ENCODE assay signal across 9 cellular contexts in genomic region chr2:437772-438393, GRCh38.
A peak's percentile ranks its signal among the peaks of the same experiment; 100 is the strongest.
DNase-seq lines count a peak whose midpoint lies in the region; ATAC-seq and TF ChIP-seq lines count a peak whose summit lies in the region.
"Had no signal": no experiment of that assay in that cellular context is flagged by ENCODE, and none has a peak within 500 bp of the region (broad histone marks: within the 10 kb centered on the region; RNA-seq: fewer than 3 reads in every experiment).

No MANE protein-coding gene starts in this region.

- H3K27me3 Mint-ChIP-seq in activated CD4-positive, alpha-beta memory T cell treated with anti-CD3 and anti-CD28 coated beads for 36 hours, result no peaks in the 10 kb centered on the region

- no peak for TF ChIP-seq CTCF in left lung (IDR thresholded peaks at IDR 0.05)

- H3K27me3 ChIP-seq in left lung (no peaks in the 10 kb centered on the region), MG63 (no peaks in the 10 kb centered on the region)

- H3K4me3 Mint-ChIP-seq in activated CD4-positive, alpha-beta memory T cell treated with anti-CD3 and anti-CD28 coated beads for 36 hours, result peak overlapping the region; percentile 64

- DNase-seq in DMS153 (lab: John Stamatoyannopoulos, UW) (peak; percentile 10), DMS153 treated with DMSO at 0.1 percent for 48 hours (lab: John Stamatoyannopoulos, UW; ENCODE audit: unreplicated experiment) (no peak), NCI-H2029 (lab: John Stamatoyannopoulos, UW) (peak; percentile 40), left lung (peak in 1 of 2 donors; percentile 51), retina (no peak), MG63 (no peak)
- DNase-seq in activated CD4-positive, alpha-beta memory T cell treated with anti-CD3 and anti-CD28 coated beads for 36 hours, result peak; percentile 71

- H3K36me3 ChIP-seq in left lung (no peaks in the 10 kb centered on the region), MG63 (no peaks in the 10 kb centered on the region)

- H3K9me3 Mint-ChIP-seq in activated CD4-positive, alpha-beta memory T cell treated with anti-CD3 and anti-CD28 coated beads for 36 hours, result no peaks in the 10 kb centered on the region

- H3K4me3 ChIP-seq in left lung (no peak overlapping the region), MG63 (no peak overlapping the region)

- intact Hi-C loops in activated CD4-positive, alpha-beta memory T cell treated with anti-CD3 and anti-CD28 coated beads for 36 hours (cut with micrococcal nuclease), result no loop called here
- intact Hi-C loops in left lung (cut with DNase I), result no loop called here

- H3K27ac Mint-ChIP-seq in activated CD4-positive, alpha-beta memory T cell treated with anti-CD3 and anti-CD28 coated beads for 36 hours, result peak overlapping the region; percentile 2

- peaks cover 18% of the 10 kb centered on the region for H3K4me1 Mint-ChIP-seq in activated CD4-positive, alpha-beta memory T cell treated with anti-CD3 and anti-CD28 coated beads for 36 hours (ENCODE audit: low read depth)

- no peaks in the 10 kb centered on the region for H3K9me3 ChIP-seq in left lung
- no peaks in the 10 kb centered on the region for H3K9me3 ChIP-seq in MG63

- POLR2A ChIA-PET in activated CD4-positive, alpha-beta memory T cell treated with anti-CD3 and anti-CD28 coated beads for 36 hours (lab: Charles Lee), result no interaction called here

- peaks cover 3 to 9% of the 10 kb centered on the region in 2 donors for H3K4me1 ChIP-seq in left lung

- H3K36me3 Mint-ChIP-seq in activated CD4-positive, alpha-beta memory T cell treated with anti-CD3 and anti-CD28 coated beads for 36 hours, result no peaks in the 10 kb centered on the region

- CTCF ChIA-PET in activated CD4-positive, alpha-beta memory T cell treated with anti-CD3 and anti-CD28 coated beads for 36 hours (lab: Charles Lee), result interaction anchor here (0.8 kb wide), 1 partner anchor 43 kb away, joined by 3 read pairs; no protein-coding TSS in a partner anchor

- no peak overlapping the region for H3K27ac ChIP-seq in left lung
- H3K27ac ChIP-seq: 22Rv1 had no signal

- ATAC-seq in HG02870 (IDR thresholded peaks at IDR 0.05; ENCODE audit: unreplicated experiment), result peak; percentile 94
- ATAC-seq in left lung, result peak; percentile 74

Comparison
In these comparisons a context has a peak if more than half of its experiments do, and no peak if none do; other contexts are left out.
1. DNase-seq: peak in DMS153 (single experiment), NCI-H2029 (single experiment) and activated CD4-positive, alpha-beta memory T cell treated with anti-CD3 and anti-CD28 coated beads for 36 hours (single experiment); none in DMS153 treated with DMSO at 0.1 percent for 48 hours (single experiment), retina (single experiment) and MG63 (single experiment).